13 cellular contexts compared by ENCODE assay signal in genomic region chr5:91126888-91127287, GRCh38.
A peak's percentile ranks its signal among the peaks of the same experiment; 100 is the strongest.
DNase-seq lines count a peak whose midpoint lies in the region; TF ChIP-seq lines count a peak whose summit lies in the region.
"Had no signal": no experiment of that assay in that cellular context is flagged by ENCODE, and none has a peak within 500 bp of the region (broad histone marks: within the 10 kb centered on the region; RNA-seq: fewer than 3 reads in every experiment).

No MANE protein-coding gene starts in this region.

- H3K27ac Mint-ChIP-seq in activated CD4-positive, alpha-beta T cell treated with anti-CD3 and anti-CD28 coated beads, Interleukin-2, amount 10 ng/mL, durations not matched to agents 24 days and 14 days: no peak overlapping the region
- peak overlapping the region; percentile 61 for H3K27ac Mint-ChIP-seq in osteocyte (ENCODE audit: unreplicated experiment)
- H3K27ac Mint-ChIP-seq: activated CD4-positive, alpha-beta memory T cell treated with anti-CD3 and anti-CD28 coated beads, Interleukin-2, amount 10 ng/mL, durations not matched to agents 7 days and 5 days had no signal

- H3K9me3 Mint-ChIP-seq in activated CD4-positive, alpha-beta T cell treated with anti-CD3 and anti-CD28 coated beads, Interleukin-2, amount 10 ng/mL, durations not matched to agents 24 days and 14 days: no peaks in the 10 kb centered on the region
- H3K9me3 Mint-ChIP-seq in osteocyte (ENCODE audit: unreplicated experiment): no peaks in the 10 kb centered on the region
- H3K9me3 Mint-ChIP-seq: activated CD4-positive, alpha-beta memory T cell treated with anti-CD3 and anti-CD28 coated beads, Interleukin-2, amount 10 ng/mL, durations not matched to agents 7 days and 5 days had no signal

- peak; percentile 38 for DNase-seq in activated CD4-positive, alpha-beta T cell treated with anti-CD3 and anti-CD28 coated beads, Interleukin-2, amount 10 ng/mL, durations not matched to agents 24 days and 14 days
- DNase-seq in activated CD4-positive, alpha-beta T cell treated with anti-CD3 and anti-CD28 coated beads, Interleukin-2, amount 50 U/mL, for 48 hours: no peak
- DNase-seq in dorsolateral prefrontal cortex: no peak
- DNase-seq in osteocyte (ENCODE audit: extremely low spot score, unreplicated experiment): no peak
- no peak for DNase-seq in uterus
- DNase-seq in activated effector memory CD4-positive, alpha-beta T cell treated with anti-CD3 and anti-CD28 coated beads, Interleukin-2, amount 50 U/mL, for 16 hours: no peak
- no peak for DNase-seq in KG1 (lab: John Stamatoyannopoulos, UW)
- DNase-seq in head of caudate nucleus: no peak
- DNase-seq: activated CD4-positive, alpha-beta memory T cell treated with anti-CD3 and anti-CD28 coated beads, Interleukin-2, amount 10 ng/mL, durations not matched to agents 7 days and 5 days; mammary epithelial cell; NCI-H2171; occipital lobe; trophoblast cell had no signal

- H3K4me1 Mint-ChIP-seq in activated CD4-positive, alpha-beta T cell treated with anti-CD3 and anti-CD28 coated beads, Interleukin-2, amount 10 ng/mL, durations not matched to agents 24 days and 14 days: no peaks in the 10 kb centered on the region
- peaks cover 42% of the 10 kb centered on the region for H3K4me1 Mint-ChIP-seq in osteocyte (ENCODE audit: unreplicated experiment)
- H3K4me1 Mint-ChIP-seq: activated CD4-positive, alpha-beta memory T cell treated with anti-CD3 and anti-CD28 coated beads, Interleukin-2, amount 10 ng/mL, durations not matched to agents 7 days and 5 days had no signal

- no peak overlapping the region for H3K4me3 Mint-ChIP-seq in activated CD4-positive, alpha-beta T cell treated with anti-CD3 and anti-CD28 coated beads, Interleukin-2, amount 10 ng/mL, durations not matched to agents 24 days and 14 days
- no peak overlapping the region for H3K4me3 Mint-ChIP-seq in osteocyte (ENCODE audit: unreplicated experiment)
- H3K4me3 Mint-ChIP-seq: activated CD4-positive, alpha-beta memory T cell treated with anti-CD3 and anti-CD28 coated beads, Interleukin-2, amount 10 ng/mL, durations not matched to agents 7 days and 5 days had no signal

- peaks cover 0 to 3% of the 10 kb centered on the region in 2 donors for H3K4me1 ChIP-seq in uterus

- no peaks in the 10 kb centered on the region for H3K36me3 Mint-ChIP-seq in activated CD4-positive, alpha-beta T cell treated with anti-CD3 and anti-CD28 coated beads, Interleukin-2, amount 10 ng/mL, durations not matched to agents 24 days and 14 days (ENCODE audit: low read depth)
- H3K36me3 Mint-ChIP-seq in osteocyte (ENCODE audit: unreplicated experiment): no peaks in the 10 kb centered on the region

- H3K4me3 ChIP-seq in dorsolateral prefrontal cortex: no peak overlapping the region
- H3K4me3 ChIP-seq in uterus: no peak overlapping the region

- no peaks in the 10 kb centered on the region for H3K9me3 ChIP-seq in uterus

- H3K27me3 ChIP-seq in dorsolateral prefrontal cortex: no peaks in the 10 kb centered on the region
- no peaks in the 10 kb centered on the region for H3K27me3 ChIP-seq in uterus

- TF ChIP-seq CTCF in dorsolateral prefrontal cortex (IDR thresholded peaks at IDR 0.05 in 54 of 56, conservative IDR thresholded peaks at IDR 0.05 in 2 of 56; ENCODE audit: low read depth in 1 of 56, partially characterized antibody in 56 of 56): no peak
- no peak for TF ChIP-seq CTCF in osteocyte (IDR thresholded peaks at IDR 0.05)
- TF ChIP-seq CTCF in uterus (IDR thresholded peaks at IDR 0.05): no peak

- H3K36me3 ChIP-seq in uterus: no peaks in the 10 kb centered on the region

- TF ChIP-seq POLR2A in uterus (IDR thresholded peaks at IDR 0.05): no peak

- H3K27ac ChIP-seq in dorsolateral prefrontal cortex (peak overlapping the region in 41 of 59 donors; percentile 1 to 79 (median 43)), uterus (peak overlapping the region; percentile 64 to 74)

- intact Hi-C loops in activated CD4-positive, alpha-beta T cell treated with anti-CD3 and anti-CD28 coated beads, Interleukin-2, amount 10 ng/mL, durations not matched to agents 24 days and 14 days (cut with micrococcal nuclease): no loop called here
- intact Hi-C loops in dorsolateral prefrontal cortex (cut with DNase I) (no loop called here), uterus (cut with DNase I; ENCODE audit: low total_unique reads) (no loop called here), head of caudate nucleus (cut with DNase I) (no loop called here)

- H3K27me3 Mint-ChIP-seq in activated CD4-positive, alpha-beta T cell treated with anti-CD3 and anti-CD28 coated beads, Interleukin-2, amount 10 ng/mL, durations not matched to agents 24 days and 14 days: peaks cover 26% of the 10 kb centered on the region
- H3K27me3 Mint-ChIP-seq in osteocyte (ENCODE audit: unreplicated experiment): no peaks in the 10 kb centered on the region
